ENCODE assay signal across 8 cellular contexts in genomic region chr12:131928765-131929529, GRCh38. TPM values are rescaled to one million over a fixed set of nuclear protein-coding genes. Genes with fewer than 3 reads are reported as not detected.
A peak's percentile ranks its signal among the peaks of the same experiment; 100 is the strongest.
DNase-seq lines count a peak whose midpoint lies in the region; ATAC-seq and TF ChIP-seq lines count a peak whose summit lies in the region.

Gene PUS1 (plus strand): TSS chr12:131929276. CDS start chr12:131929723, 447 bp downstream.

- TF ChIP-seq CTCF in right atrium auricular region (IDR thresholded peaks at IDR 0.05): peak in 1 of 2 donors; percentile 10
- peak in 1 of 4 experiments; percentile 5 for TF ChIP-seq CTCF in uterus (IDR thresholded peaks at IDR 0.05)

- peak in 1 of 2 donors; percentile 68 for TF ChIP-seq POLR2A in uterus (IDR thresholded peaks at IDR 0.05)

- DNase-seq in NCI-H187 treated with DMSO at 0.1 percent for 48 hours (lab: John Stamatoyannopoulos, UW): peak; percentile 75
- DNase-seq in T-helper 2 cell: peak; percentile 89 to 97 (median 91)
- peak; percentile 92 for DNase-seq in right atrium auricular region (ENCODE audit: low spot score)
- DNase-seq in pulmonary artery endothelial cell (ENCODE audit: low read depth, low spot score): peak; percentile 78
- peak; percentile 94 to 95 for DNase-seq in uterus

- peak within 1 kb of the TSS; percentile 68 to 76 for H3K4me3 ChIP-seq in right atrium auricular region
- peak within 1 kb of the TSS; percentile 96 to 97 for H3K4me3 ChIP-seq in uterus

- intact Hi-C loops in uterus (cut with DNase I; ENCODE audit: low total_unique reads): no loop called here

- ATAC-seq in GM18498 (IDR thresholded peaks at IDR 0.05; ENCODE audit: unreplicated experiment): peak; percentile 73
- ATAC-seq in HG02885 (IDR thresholded peaks at IDR 0.05; ENCODE audit: poor library complexity, unreplicated experiment): peak; percentile 68

- H3K9me3 ChIP-seq in right atrium auricular region (no peaks in the 10 kb centered on the region), uterus (no peaks in the 10 kb centered on the region)

- H3K4me1 ChIP-seq in right atrium auricular region (peaks cover 0 to 20% of the 10 kb centered on the region in 2 donors), uterus (peaks cover 0 to 6% of the 10 kb centered on the region in 2 donors)

- H3K27ac ChIP-seq in angular gyrus (ENCODE audit: low read depth, low read length): peak within 1 kb of the TSS; percentile 48
- peak within 1 kb of the TSS; percentile 91 to 97 for H3K27ac ChIP-seq in right atrium auricular region
- peak within 1 kb of the TSS; percentile 67 to 85 for H3K27ac ChIP-seq in uterus

- H3K27me3 ChIP-seq in right atrium auricular region: no peaks in the 10 kb centered on the region
- H3K27me3 ChIP-seq in uterus: no peaks in the 10 kb centered on the region

- peaks cover 22% of the 10 kb centered on the region for H3K36me3 ChIP-seq in right atrium auricular region
- H3K36me3 ChIP-seq in uterus: no peaks in the 10 kb centered on the region

RNA-seq across cellular contexts. Expression of gene PUS1, which starts in this region (rescaled TPM):
- total RNA-seq in right atrium auricular region: 10 to 100 TPM in 1 of 2 donors, 1 to 10 TPM in 1; 5.0 to 10.3 TPM
- total RNA-seq in pulmonary artery endothelial cell: 16.6 and 27.1 TPM in 2 replicates
- 10 to 100 TPM in 2 of 4 donors, 1 to 10 TPM in 1, under 1 TPM in 1; 0.59 to 29.2 (median 12.5) TPM for total RNA-seq in uterus

Comparison
In these comparisons a context has a peak if more than half of its experiments do, and no peak if none do; other contexts are left out.
1. Peak in every context shown above with its lines: DNase-seq, ATAC-seq, H3K4me3 ChIP-seq and H3K27ac ChIP-seq.